18 cellular contexts compared by ENCODE assay signal in the genomic region with DNA sequence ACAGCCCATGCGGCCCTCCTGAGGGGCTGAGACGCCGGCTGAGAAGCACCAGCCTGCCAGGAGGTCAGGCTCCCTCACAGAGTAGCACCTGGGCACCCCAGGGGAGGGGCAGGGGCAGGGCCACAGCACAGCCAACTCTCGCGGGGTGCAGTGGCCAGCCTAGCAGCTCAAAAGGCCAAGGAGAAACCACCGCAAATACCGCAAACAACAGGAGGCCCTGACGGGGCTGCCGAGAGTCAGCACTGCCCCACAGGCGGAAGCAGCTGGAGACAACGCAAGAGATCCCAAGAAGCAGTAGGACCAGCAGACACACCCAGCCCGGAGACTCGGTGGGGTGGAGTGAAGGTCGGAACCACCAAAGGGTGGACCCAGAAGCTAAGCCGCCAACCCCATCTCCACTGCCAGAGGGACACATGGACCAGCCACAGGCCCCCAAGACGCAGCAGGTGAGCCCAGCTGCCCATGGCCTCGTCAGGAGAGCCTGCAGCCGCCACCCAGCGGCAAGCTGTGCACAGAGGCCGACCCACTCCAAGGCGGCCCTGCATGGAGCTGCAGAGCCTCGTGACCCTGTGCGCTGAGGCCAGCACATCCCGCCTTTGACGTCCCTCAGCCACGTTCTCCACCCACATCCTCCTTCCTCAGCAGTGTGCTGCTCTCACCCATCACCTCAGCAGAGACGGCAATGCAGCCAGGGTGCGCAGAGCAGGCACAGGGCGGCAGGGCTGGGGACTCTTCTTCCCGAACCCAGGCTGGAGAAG. TPM values are rescaled to one million over a fixed set of nuclear protein-coding genes. Genes with fewer than 3 reads are reported as not detected.
DNase-seq lines count a peak whose midpoint lies in the region; ATAC-seq, FAIRE-seq and TF ChIP-seq lines count a peak whose summit lies in the region.
"Had no signal": no experiment of that assay in that cellular context is flagged by ENCODE, and none has a peak within 500 bp of the region (broad histone marks: within the 10 kb centered on the region; RNA-seq: fewer than 3 reads in every experiment).

No MANE protein-coding gene starts in this region.

- H3K4me1 ChIP-seq in HEK293 (ENCODE audit: control insufficient read depth, insufficient read depth, low read length): no peaks in the 10 kb centered on the region
- H3K4me1 ChIP-seq in H1 (replicated peaks in 1 of 4; ENCODE audit: control insufficient read depth in 3 of 4, insufficient read depth in 4 of 4, low read length in 3 of 4): no peaks in the 10 kb centered on the region
- H3K4me1 ChIP-seq in neuronal stem cell (ENCODE audit: control insufficient read depth in 2 of 2, insufficient read depth in 1 of 2, low read depth in 1 of 2, low read length in 2 of 2): no peaks in the 10 kb centered on the region

- 0 out of 2 replicates have a peak overlapping the region, but pooled peaks have one; percentile 56 for H2BK5ac ChIP-seq in H1 (ENCODE audit: low read depth, low read length)
- H2BK5ac ChIP-seq in neuronal stem cell (ENCODE audit: low read length): no peak overlapping the region

- H3K79me1 ChIP-seq in H1 (ENCODE audit: low read depth, low read length) (peaks cover 4% of the 10 kb centered on the region; the same call in 1 of the 2 replicates), neuronal stem cell (ENCODE audit: low read depth, low read length) (peaks cover 20% of the 10 kb centered on the region)

- H3K56ac ChIP-seq in H1 (replicated peaks; ENCODE audit: insufficient read length, low read depth, low read length): no peak overlapping the region

- H4K91ac ChIP-seq in H1 (replicated peaks; ENCODE audit: insufficient read length, low read length) (no peak overlapping the region), neuronal stem cell (ENCODE audit: low read depth, low read length, poor library complexity) (no peak overlapping the region)

- POLR2A ChIA-PET in HEK293 (lab: Yijun Ruan, JAX): no interaction called here
- POLR2A ChIA-PET in H1 (lab: Charles Lee; ENCODE audit: partially characterized antibody): interaction anchor here (0.7 kb wide), 2 partner anchors 35 to 98 kb away, joined by 3 read pairs; a partner anchor contains a TSS

- TF ChIP-seq RAD21 in H1 (IDR thresholded peaks at IDR 0.05 in 1 of 2, conservative IDR thresholded peaks at IDR 0.05 in 1 of 2; ENCODE audit: low read depth in 2 of 2, low read length in 2 of 2): no peak

- no peaks in the 10 kb centered on the region for H3K79me2 ChIP-seq in H1 (ENCODE audit: control insufficient read depth in 1 of 2, insufficient read depth in 2 of 2, low read length in 2 of 2)

- H3K14ac ChIP-seq in H1 (ENCODE audit: insufficient read length): no peak overlapping the region
- peak overlapping the region; percentile 47 for H3K14ac ChIP-seq in neuronal stem cell (ENCODE audit: low read length)

- no peak overlapping the region for H2BK20ac ChIP-seq in H1 (ENCODE audit: low read length)

- H3K27me3 ChIP-seq in H1 (replicated peaks in 1 of 4; ENCODE audit: control insufficient read depth in 3 of 4, extremely low read depth in 1 of 4, insufficient read depth in 3 of 4, low read length in 3 of 4) (no peaks in the 10 kb centered on the region; a peak in 1 of 7 replicates), neuronal stem cell (ENCODE audit: control insufficient read depth in 3 of 3, insufficient read depth in 3 of 3, low read depth in 1 of 3, low read length in 3 of 3) (no peaks in the 10 kb centered on the region)

- CTCF ChIA-PET in HEK293 (lab: Yijun Ruan, JAX) (interaction anchor here (0.6 kb wide), 1 partner anchor 166 kb away, joined by 3 read pairs; no protein-coding TSS in a partner anchor), H1 (lab: Charles Lee; ENCODE audit: partially characterized antibody) (interaction anchor here (0.9 to 1.3 kb wide), 5 partner anchors 10 to 254 kb away, joined by 3 to 6 read pairs (median 4); no protein-coding TSS in a partner anchor)

- H2AFZ ChIP-seq in H1 (ENCODE audit: low read length) (no peak overlapping the region), neuronal stem cell (ENCODE audit: low read length) (no peak overlapping the region)

- WGBS in H1 (ENCODE audit: extremely low coverage in 1 of 2, insufficient coverage in 1 of 2, insufficient read length in 1 of 2, insufficient replicate concordance in 2 of 2, low coverage in 1 of 2, low lambda C conversion rate in 2 of 2, missing lambda C conversion rate in 1 of 2), 2 experiments: 93% methylated on average over 24 of the region's 30 CpGs; no CpG with 5 or more reads in 1 of the 2 experiments
- WGBS in neuronal stem cell (ENCODE audit: extremely low coverage in 2 of 2, insufficient read length in 2 of 2, insufficient replicate concordance in 1 of 2), 2 donors: no CpG with 5 or more reads among the region's 30 CpGs

- peaks cover 0 to 88% of the 10 kb centered on the region in 2 experiments; a peak in 1 of 3 replicates for H3K36me3 ChIP-seq in HEK293 (ENCODE audit: control insufficient read depth in 2 of 2, insufficient read depth in 1 of 2, low read length in 2 of 2)
- no peaks in the 10 kb centered on the region; a peak in 2 of 8 replicates for H3K36me3 ChIP-seq in H1 (ENCODE audit: control insufficient read depth in 2 of 4, insufficient read depth in 4 of 4, low read length in 3 of 4)
- peaks cover 35 to 56% of the 10 kb centered on the region in 2 donors for H3K36me3 ChIP-seq in neuronal stem cell (replicated peaks in 1 of 2; ENCODE audit: control insufficient read depth in 2 of 2, insufficient read depth in 2 of 2, low read length in 2 of 2)

- TF ChIP-seq CTCF in HEK293 (tag by site-specific recombination; IDR thresholded peaks at IDR 0.05) (no peak), H1 (IDR thresholded peaks at IDR 0.05; ENCODE audit: control extremely low read depth in 1 of 3, insufficient read depth in 1 of 3, low read depth in 1 of 3, low read length in 3 of 3) (no peak)

- H2BK120ac ChIP-seq in H1 (replicated peaks; ENCODE audit: low read depth, low read length) (no peak overlapping the region), neuronal stem cell (ENCODE audit: low read depth, low read length) (no peak overlapping the region)

- peak overlapping the region; percentile 14; the same call in 1 of the 2 replicates for H4K8ac ChIP-seq in H1 (ENCODE audit: extremely low read depth, insufficient read depth, low read length)
- no peak overlapping the region for H4K8ac ChIP-seq in neuronal stem cell (ENCODE audit: low read depth, low read length)

- no peak for FAIRE-seq in H1 (lab: Jason Lieb, UNC)
- FAIRE-seq: GM12878, H54 had no signal

- ATAC-seq in GM19397 (IDR thresholded peaks at IDR 0.05; ENCODE audit: unreplicated experiment): no peak
- ATAC-seq: CD8-positive, alpha-beta T cell; GM12878 had no signal

- H3K18ac ChIP-seq in H1 (ENCODE audit: extremely low read depth, low read length) (no peak overlapping the region), neuronal stem cell (ENCODE audit: low read length) (no peak overlapping the region)

- H4K5ac ChIP-seq in H1 (ENCODE audit: insufficient read length, low read depth, low read length): no peak overlapping the region

- H2BK12ac ChIP-seq in H1 (ENCODE audit: low read depth, low read length) (no peak overlapping the region), neuronal stem cell (ENCODE audit: low read length) (no peak overlapping the region)

- H2BK15ac ChIP-seq in H1 (ENCODE audit: low read length): no peak overlapping the region
- no peak overlapping the region for H2BK15ac ChIP-seq in neuronal stem cell (ENCODE audit: low read length)

- H3K27ac ChIP-seq in HEK293 (ENCODE audit: extremely low read depth, low read depth, low read length) (no peak overlapping the region), H1 (ENCODE audit: low read depth, low read length) (no peak overlapping the region), neuronal stem cell (replicated peaks; ENCODE audit: low read length) (no peak overlapping the region)
- H3K27ac ChIP-seq: BLaER1 treated with 17β-estradiol and CSF1 and Interleukin-3, amounts not matched to agents 10 nM and 100 nM; HL-60 had no signal

- H4K20me1 ChIP-seq in H1 (replicated peaks in 1 of 2; ENCODE audit: control insufficient read depth in 1 of 2, insufficient read depth in 2 of 2, low read length in 2 of 2): peaks cover 0 to 19% of the 10 kb centered on the region in 2 experiments

- H3K9me3 ChIP-seq in HEK293 (ENCODE audit: control insufficient read depth, insufficient read depth, low read depth, low read length) (no peaks in the 10 kb centered on the region), H1 (ENCODE audit: insufficient read depth in 2 of 2, low read depth in 1 of 2, low read length in 1 of 2) (no peaks in the 10 kb centered on the region), neuronal stem cell (replicated peaks in 1 of 2; ENCODE audit: control insufficient read depth in 2 of 2, insufficient read depth in 1 of 2, low read depth in 1 of 2, low read length in 2 of 2) (peaks cover 0 to 8% of the 10 kb centered on the region in 2 donors)
- H3K9me3 ChIP-seq: BLaER1 treated with 17β-estradiol and CSF1 and Interleukin-3, amounts not matched to agents 10 nM and 100 nM had no signal

- TF ChIP-seq EP300 in H1 (IDR thresholded peaks at IDR 0.05; ENCODE audit: borderline replicate concordance in 1 of 2, low read depth in 2 of 2, low read length in 2 of 2): no peak

- no peak for DNase-seq in H1 (ENCODE audit: low read depth in 1 of 2, low spot score in 2 of 2)
- no peak for DNase-seq in neuronal stem cell (ENCODE audit: low spot score)
- DNase-seq in NCI-H1417 treated with DMSO at 0.1 percent for 48 hours (lab: John Stamatoyannopoulos, UW): no peak
- DNase-seq in putamen (ENCODE audit: low spot score): no peak
- DNase-seq: Calu3; CD8-positive, alpha-beta T cell; DMS79 treated with DMSO at 0.1 percent for 48 hours; GF-D8; HCEC 1CT; HFFc6; IMR-90 had no signal

- no peak overlapping the region for H3K4me2 ChIP-seq in H1 (ENCODE audit: insufficient read depth in 1 of 2, low read depth in 2 of 2, low read length in 2 of 2)
- H3K4me2 ChIP-seq in neuronal stem cell (ENCODE audit: insufficient read depth, low read length, poor library complexity, severe bottlenecking): no peak overlapping the region
- H3K4me2 ChIP-seq: BLaER1 treated with 17β-estradiol and CSF1 and Interleukin-3, amounts not matched to agents 10 nM and 100 nM had no signal

- peaks cover 3% of the 10 kb centered on the region; the same call in 1 of the 2 replicates for H3K23me2 ChIP-seq in H1 (ENCODE audit: low read depth, low read length)

- H3K4me3 ChIP-seq in HEK293 (ENCODE audit: low read depth, low read length): no peak overlapping the region
- H3K4me3 ChIP-seq in H1 (ENCODE audit: extremely low read depth in 1 of 4, insufficient read depth in 2 of 4, low read depth in 3 of 4, low read length in 4 of 4): no peak overlapping the region
- H3K4me3 ChIP-seq in neuronal stem cell (ENCODE audit: low read length in 2 of 2): no peak overlapping the region
- H3K4me3 ChIP-seq: BLaER1 treated with 17β-estradiol and CSF1 and Interleukin-3, amounts not matched to agents 10 nM and 100 nM; GM12878 had no signal

- H3K4ac ChIP-seq in H1 (replicated peaks; ENCODE audit: insufficient read length, low read depth, low read length) (no peak overlapping the region), neuronal stem cell (ENCODE audit: low read length) (no peak overlapping the region)

- H2AK5ac ChIP-seq in H1 (ENCODE audit: low read depth, low read length) (no peak overlapping the region), neuronal stem cell (ENCODE audit: low read depth, low read length) (no peak overlapping the region)

- no peak for TF ChIP-seq POLR2A in H1 (IDR thresholded peaks at IDR 0.05; ENCODE audit: control extremely low read depth in 1 of 2, low read depth in 2 of 2, low read length in 2 of 2)

- H3K9ac ChIP-seq in H1 (replicated peaks in 1 of 4; ENCODE audit: extremely low read depth in 1 of 4, low read depth in 3 of 4, low read length in 3 of 4) (no peak overlapping the region), neuronal stem cell (ENCODE audit: low read depth, low read length, poor library complexity) (peak overlapping the region; percentile 63)
- H3K9ac ChIP-seq: BLaER1 treated with 17β-estradiol and CSF1 and Interleukin-3, amounts not matched to agents 10 nM and 100 nM had no signal

- no peak overlapping the region for H3K23ac ChIP-seq in H1 (ENCODE audit: insufficient read length)
- H3K23ac ChIP-seq in neuronal stem cell (ENCODE audit: low read depth, low read length, poor library complexity): peak overlapping the region; percentile 44

RNA-seq across cellular contexts. Expression of a gene that starts 31.7 kb away (rescaled TPM):
- total RNA-seq in H1 (2021; fragmentation: NEBNext Ultra II Directional; extraction: Animal tissue kit (Norgen Biotek cat#: 25700)): 10.2 and 11.6 TPM in 2 replicates
- polyA plus RNA-seq in H1 (2011; rRNA removed): 9.8 and 10.1 TPM in 2 replicates
- 9.4 TPM for polyA plus RNA-seq in H1 (2011; cell fraction: cytosol; rRNA removed)
- 16.1 TPM for polyA plus RNA-seq in H1 (2011; cell fraction: nucleus; rRNA removed)
- polyA plus RNA-seq in H1 (2012, experiment 1 of 2): 7.2 to 14.6 TPM (median 12.4 TPM) in 4 replicates
- polyA plus RNA-seq in H1 (2012, experiment 2 of 2): 13.7 TPM
- 8.8 TPM for polyA plus RNA-seq in H1 (2013, experiment 1 of 2)
- polyA plus RNA-seq in H1 (2013, experiment 2 of 2): 8.2 TPM
- polyA minus RNA-seq in H1 (2011; rRNA and poly(A)+ RNA removed): 5.8 and 7.9 TPM in 2 replicates
- 5.8 TPM for polyA minus RNA-seq in H1 (2011; cell fraction: cytosol; rRNA and poly(A)+ RNA removed)
- polyA minus RNA-seq in H1 (2011; cell fraction: nucleus; rRNA and poly(A)+ RNA removed): 4.4 TPM
- polyA plus RNA-seq in neuronal stem cell (2013, experiment 1 of 2): 10.8 TPM
- 10.4 TPM for polyA plus RNA-seq in neuronal stem cell (2013, experiment 2 of 2)
- total RNA-seq: A172 had no signal

RNA-seq across cellular contexts. Expression of a gene that starts 35.6 kb away (rescaled TPM):
- total RNA-seq in H1 (2021; fragmentation: NEBNext Ultra II Directional; extraction: Animal tissue kit (Norgen Biotek cat#: 25700)): 33.3 and 33.6 TPM in 2 replicates
- 25.5 and 40.3 TPM in 2 replicates for polyA plus RNA-seq in H1 (2011; rRNA removed)
- 35.2 TPM for polyA plus RNA-seq in H1 (2011; cell fraction: cytosol; rRNA removed)
- 49.1 TPM for polyA plus RNA-seq in H1 (2011; cell fraction: nucleus; rRNA removed)
- 28.3 to 44.3 TPM (median 38.0 TPM) in 4 replicates for polyA plus RNA-seq in H1 (2012, experiment 1 of 2)
- polyA plus RNA-seq in H1 (2012, experiment 2 of 2): 26.9 TPM
- 21.1 TPM for polyA plus RNA-seq in H1 (2013, experiment 1 of 2)
- 19.1 TPM for polyA plus RNA-seq in H1 (2013, experiment 2 of 2)
- polyA minus RNA-seq in H1 (2011; rRNA and poly(A)+ RNA removed): 3.2 and 4.2 TPM in 2 replicates
- 13.7 TPM for polyA minus RNA-seq in H1 (2011; cell fraction: cytosol; rRNA and poly(A)+ RNA removed)
- polyA minus RNA-seq in H1 (2011; cell fraction: nucleus; rRNA and poly(A)+ RNA removed): 12.6 TPM
- 21.6 TPM for polyA plus RNA-seq in neuronal stem cell (2013, experiment 1 of 2)
- 21.9 TPM for polyA plus RNA-seq in neuronal stem cell (2013, experiment 2 of 2)

RNA-seq across cellular contexts. Expression of a gene that starts 48.1 kb away (rescaled TPM):
- 6.2 and 8.9 TPM in 2 replicates for total RNA-seq in H1 (2021; fragmentation: NEBNext Ultra II Directional; extraction: Animal tissue kit (Norgen Biotek cat#: 25700))
- 2.8 and 4.8 TPM in 2 replicates for polyA plus RNA-seq in H1 (2011; rRNA removed)
- polyA plus RNA-seq in H1 (2011; cell fraction: cytosol; rRNA removed): 6.5 TPM
- polyA plus RNA-seq in H1 (2011; cell fraction: nucleus; rRNA removed): 27.2 TPM
- 5.4 to 9.8 TPM (median 7.3 TPM) in 4 replicates for polyA plus RNA-seq in H1 (2012, experiment 1 of 2)
- polyA plus RNA-seq in H1 (2012, experiment 2 of 2): 4.8 TPM
- 4.2 TPM for polyA plus RNA-seq in H1 (2013, experiment 1 of 2)
- 4.1 TPM for polyA plus RNA-seq in H1 (2013, experiment 2 of 2)
- polyA minus RNA-seq in H1 (2011; rRNA and poly(A)+ RNA removed): 3.4 and 4.7 TPM in 2 replicates
- polyA minus RNA-seq in H1 (2011; cell fraction: cytosol; rRNA and poly(A)+ RNA removed): 2.9 TPM
- 5.7 TPM for polyA minus RNA-seq in H1 (2011; cell fraction: nucleus; rRNA and poly(A)+ RNA removed)
- polyA plus RNA-seq in neuronal stem cell (2013, experiment 1 of 2): 5.2 TPM
- polyA plus RNA-seq in neuronal stem cell (2013, experiment 2 of 2): 4.9 TPM
